ENCODE assay signal across 8 cellular contexts in genomic region chr9:35910613-35911488, GRCh38. TPM values are rescaled to one million over a fixed set of nuclear protein-coding genes. Genes with fewer than 3 reads are reported as not detected.
A peak's percentile ranks its signal among the peaks of the same experiment; 100 is the strongest.
DNase-seq lines count a peak whose midpoint lies in the region; ATAC-seq and TF ChIP-seq lines count a peak whose summit lies in the region.

No MANE protein-coding gene starts in this region.

- no peak overlapping the region for H2BK5ac ChIP-seq in mesenchymal stem cell (ENCODE audit: low read depth, low read length, poor library complexity, severe bottlenecking)

- peak overlapping the region; percentile 3 to 85 for H3K4ac ChIP-seq in mesenchymal stem cell (ENCODE audit: low read depth in 1 of 2, low read length in 2 of 2)

- peak overlapping the region; percentile 16 for H4K8ac ChIP-seq in mesenchymal stem cell (ENCODE audit: low read length)

- no peak for TF ChIP-seq POLR2A in vagina (IDR thresholded peaks at IDR 0.05)

- peak overlapping the region; percentile 2 for H2BK120ac ChIP-seq in mesenchymal stem cell (ENCODE audit: low read depth, low read length)

- H3K4me1 ChIP-seq in mesenchymal stem cell (ENCODE audit: control insufficient read depth, insufficient read depth, low read depth, low read length) (peaks cover 46% of the 10 kb centered on the region), vagina (peaks cover 62% of the 10 kb centered on the region)

- no peaks in the 10 kb centered on the region for H3K79me1 ChIP-seq in mesenchymal stem cell (replicated peaks; ENCODE audit: low read length, poor library complexity, severe bottlenecking)

- peak overlapping the region; percentile 4 for H2AK5ac ChIP-seq in mesenchymal stem cell (ENCODE audit: low read length, severe bottlenecking)

- peak overlapping the region; percentile 96 to 98 for H2BK12ac ChIP-seq in mesenchymal stem cell (ENCODE audit: low read length in 2 of 2)

- H3K23ac ChIP-seq in mesenchymal stem cell (ENCODE audit: low read length in 2 of 2): no peak overlapping the region

- H3K27ac ChIP-seq in caudate nucleus (ENCODE audit: low read depth, low read length): peak overlapping the region; percentile 36
- H3K27ac ChIP-seq in mesenchymal stem cell (ENCODE audit: low read length, poor library complexity, severe bottlenecking): no peak overlapping the region
- H3K27ac ChIP-seq in vagina: peak overlapping the region; percentile 97

- H3K4me2 ChIP-seq in mesenchymal stem cell (ENCODE audit: low read length, poor library complexity, severe bottlenecking): no peak overlapping the region

- intact Hi-C loops in vagina (cut with DNase I): no loop called here

- H3K36me3 ChIP-seq in mesenchymal stem cell (ENCODE audit: control insufficient read depth in 1 of 2, insufficient read depth in 2 of 2, low read depth in 1 of 2, low read length in 2 of 2) (no peaks in the 10 kb centered on the region), vagina (no peaks in the 10 kb centered on the region)

- ATAC-seq in GM21526 (IDR thresholded peaks at IDR 0.05; ENCODE audit: low FRiP score, unreplicated experiment) (no peak), HG03095 (IDR thresholded peaks at IDR 0.05; ENCODE audit: unreplicated experiment) (no peak)

- H4K91ac ChIP-seq in mesenchymal stem cell (ENCODE audit: low read length): peak overlapping the region; percentile 98

- no peaks in the 10 kb centered on the region for H3K27me3 ChIP-seq in mesenchymal stem cell (ENCODE audit: control insufficient read depth in 1 of 2, insufficient read depth in 1 of 2, low read length in 2 of 2)
- no peaks in the 10 kb centered on the region for H3K27me3 ChIP-seq in vagina

- DNase-seq in DMS79 (lab: John Stamatoyannopoulos, UW) (peak; percentile 19), Kasumi-1 (lab: John Stamatoyannopoulos, UW) (peak; percentile 67 to 75), SW480 (ENCODE audit: low spot score) (peak; percentile 76), caudate nucleus (lab: John Stamatoyannopoulos, UW) (no peak), mesenchymal stem cell (peak; percentile 68), vagina (ENCODE audit: extremely low spot score in 2 of 2) (no peak)

- H2AFZ ChIP-seq in mesenchymal stem cell (ENCODE audit: low read depth, low read length): no peak overlapping the region

- 66% methylated on average over 12 of the region's 15 CpGs for WGBS in mesenchymal stem cell

- H3K4me3 ChIP-seq in mesenchymal stem cell (ENCODE audit: insufficient read depth in 1 of 2, low read depth in 1 of 2, low read length in 2 of 2): no peak overlapping the region
- H3K4me3 ChIP-seq in vagina: no peak overlapping the region

- H3K14ac ChIP-seq in mesenchymal stem cell (ENCODE audit: low read length in 2 of 2): peak overlapping the region in 1 of 2 experiments; percentile 58

- no peaks in the 10 kb centered on the region for H3K9me3 ChIP-seq in mesenchymal stem cell (ENCODE audit: control insufficient read depth, low read length)
- H3K9me3 ChIP-seq in vagina: no peaks in the 10 kb centered on the region

- TF ChIP-seq CTCF in vagina (IDR thresholded peaks at IDR 0.05): peak in 1 of 3 experiments; percentile 8

- H3K18ac ChIP-seq in mesenchymal stem cell (ENCODE audit: low read depth in 1 of 2, low read length in 2 of 2): peak overlapping the region; percentile 72 to 84

- H3K9ac ChIP-seq in mesenchymal stem cell (ENCODE audit: low read length): peak overlapping the region; percentile 28

- peak overlapping the region; percentile 55 for H2BK15ac ChIP-seq in mesenchymal stem cell (ENCODE audit: low read depth, poor library complexity, severe bottlenecking)

RNA-seq across cellular contexts. Expression of gene SPAAR, which starts 1.6 kb away (rescaled TPM):
- 0.28 TPM for polyA plus RNA-seq in mesenchymal stem cell (2013, experiment 1 of 2)
- 0.27 TPM for polyA plus RNA-seq in mesenchymal stem cell (2013, experiment 2 of 2)
- total RNA-seq in vagina: 0.49 TPM

RNA-seq across cellular contexts. Expression of gene HRCT1, which starts 4.8 kb away (rescaled TPM):
- 1.7 TPM for polyA plus RNA-seq in mesenchymal stem cell (2013, experiment 1 of 2)
- 2.2 TPM for polyA plus RNA-seq in mesenchymal stem cell (2013, experiment 2 of 2)
- total RNA-seq in vagina: 5.4 TPM

RNA-seq across cellular contexts. Expression of gene OR13J1, which starts 40.6 kb away (rescaled TPM):
- polyA plus RNA-seq in mesenchymal stem cell (2013, experiment 1 of 2): not detected
- not detected for polyA plus RNA-seq in mesenchymal stem cell (2013, experiment 2 of 2)
- total RNA-seq in vagina: not detected

RNA-seq across cellular contexts. Expression of gene OR2S2, which starts 47.1 kb away (rescaled TPM):
- polyA plus RNA-seq in mesenchymal stem cell (2013, experiment 1 of 2): not detected
- polyA plus RNA-seq in mesenchymal stem cell (2013, experiment 2 of 2): not detected
- total RNA-seq in vagina: not detected

Comparison
In these comparisons a context has a peak if more than half of its experiments do, and no peak if none do; other contexts are left out.
1. DNase-seq: peak in DMS79 (single experiment), Kasumi-1 (2 of 2), SW480 (single experiment) and mesenchymal stem cell (single experiment); none in caudate nucleus (0 of 61) and vagina (0 of 2).